12 cellular contexts compared by ENCODE assay signal in the genomic region with DNA sequence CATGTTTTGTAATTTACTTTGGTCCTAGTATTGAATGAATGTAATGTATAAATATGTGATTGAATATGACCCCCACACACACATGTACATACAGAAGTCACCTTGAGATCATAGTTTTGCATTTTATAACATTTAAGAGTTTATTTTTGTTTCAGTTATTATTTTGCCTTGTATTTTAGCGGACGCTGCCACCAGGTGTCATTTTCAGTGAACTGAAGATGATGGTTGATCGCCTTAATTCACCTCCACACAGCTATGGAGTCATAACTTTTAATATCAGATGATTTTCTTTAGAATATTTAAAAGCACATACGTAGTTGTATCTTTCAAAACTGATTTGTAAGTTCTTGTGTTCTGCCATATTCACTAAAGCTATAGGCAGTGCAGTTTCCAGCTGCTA.
DNase-seq lines count a peak whose midpoint lies in the region; ATAC-seq and TF ChIP-seq lines count a peak whose summit lies in the region.
"Had no signal": no experiment of that assay in that cellular context is flagged by ENCODE, and none has a peak within 500 bp of the region (broad histone marks: within the 10 kb centered on the region; RNA-seq: fewer than 3 reads in every experiment).

No MANE protein-coding gene starts in this region.

- H3K36me3 ChIP-seq in endodermal cell (ENCODE audit: control insufficient read depth, insufficient read depth, low read length) = peaks cover 76% of the 10 kb centered on the region

- H3K9me3 ChIP-seq in endodermal cell (ENCODE audit: control insufficient read depth, low read length) = peaks cover 7% of the 10 kb centered on the region

- DNase-seq in activated CD8-positive, alpha-beta T cell treated with anti-CD3 and anti-CD28 coated beads for 36 hours = peak; percentile 30
- DNase-seq in activated CD8-positive, alpha-beta T cell treated with anti-CD3 and anti-CD28 coated beads, Interleukin-2, amount 10 ng/mL, durations not matched to agents 7 days and 5 days = no peak
- DNase-seq in NAMALWA (ENCODE audit: low spot score) (peak; percentile 41), endodermal cell (no peak), progenitor cell of endocrine pancreas (ENCODE audit: low spot score, unreplicated experiment) (no peak), mucosa of gallbladder (ENCODE audit: low spot score) (no peak), NCI-H1092 (lab: John Stamatoyannopoulos, UW) (no peak)
- DNase-seq: activated CD4-positive, alpha-beta memory T cell treated with anti-CD3 and anti-CD28 coated beads for 36 hours; right cardiac atrium; Right ventricle myocardium superior had no signal

- POLR2A ChIA-PET in activated CD8-positive, alpha-beta T cell treated with anti-CD3 and anti-CD28 coated beads for 36 hours (lab: Charles Lee) = no interaction called here
- POLR2A ChIA-PET in activated CD8-positive, alpha-beta T cell treated with anti-CD3 and anti-CD28 coated beads, Interleukin-2, amount 10 ng/mL, durations not matched to agents 7 days and 5 days (lab: Charles Lee) = no interaction called here

- H3K27me3 Mint-ChIP-seq in activated CD8-positive, alpha-beta T cell treated with anti-CD3 and anti-CD28 coated beads for 36 hours = no peaks in the 10 kb centered on the region
- no peaks in the 10 kb centered on the region for H3K27me3 Mint-ChIP-seq in activated CD8-positive, alpha-beta T cell treated with anti-CD3 and anti-CD28 coated beads, Interleukin-2, amount 10 ng/mL, durations not matched to agents 7 days and 5 days (ENCODE audit: low read depth)
- H3K27me3 Mint-ChIP-seq in endodermal cell (ENCODE audit: insufficient read depth) (no peaks in the 10 kb centered on the region), progenitor cell of endocrine pancreas (no peaks in the 10 kb centered on the region)
- H3K27me3 Mint-ChIP-seq: activated CD4-positive, alpha-beta memory T cell treated with anti-CD3 and anti-CD28 coated beads for 36 hours had no signal

- intact Hi-C loops in activated CD8-positive, alpha-beta T cell treated with anti-CD3 and anti-CD28 coated beads for 36 hours (cut with micrococcal nuclease) = no loop called here

- WGBS in endodermal cell (ENCODE audit: insufficient coverage in 1 of 2, insufficient read length in 1 of 2), 2 experiments = 76% methylated on average over 4 of the region's 4 CpGs; no CpG with 5 or more reads in 1 of the 2 experiments

- H3K4me1 Mint-ChIP-seq in activated CD8-positive, alpha-beta T cell treated with anti-CD3 and anti-CD28 coated beads for 36 hours (ENCODE audit: low read depth) = peaks cover 8% of the 10 kb centered on the region
- H3K4me1 Mint-ChIP-seq in activated CD8-positive, alpha-beta T cell treated with anti-CD3 and anti-CD28 coated beads, Interleukin-2, amount 10 ng/mL, durations not matched to agents 7 days and 5 days (ENCODE audit: low read depth) = peaks cover 2% of the 10 kb centered on the region
- H3K4me1 Mint-ChIP-seq in endodermal cell = peaks cover 5% of the 10 kb centered on the region
- H3K4me1 Mint-ChIP-seq in progenitor cell of endocrine pancreas (ENCODE audit: low read depth) = no peaks in the 10 kb centered on the region

- no peak overlapping the region for H3K4me3 Mint-ChIP-seq in activated CD8-positive, alpha-beta T cell treated with anti-CD3 and anti-CD28 coated beads for 36 hours
- H3K4me3 Mint-ChIP-seq in activated CD8-positive, alpha-beta T cell treated with anti-CD3 and anti-CD28 coated beads, Interleukin-2, amount 10 ng/mL, durations not matched to agents 7 days and 5 days = no peak overlapping the region
- H3K4me3 Mint-ChIP-seq in endodermal cell = no peak overlapping the region
- no peak overlapping the region for H3K4me3 Mint-ChIP-seq in progenitor cell of endocrine pancreas (ENCODE audit: low read depth)
- H3K4me3 Mint-ChIP-seq: activated CD4-positive, alpha-beta memory T cell treated with anti-CD3 and anti-CD28 coated beads for 36 hours had no signal

- CTCF ChIA-PET in activated CD8-positive, alpha-beta T cell treated with anti-CD3 and anti-CD28 coated beads for 36 hours (lab: Charles Lee) = interaction anchor here (1.2 to 1.4 kb wide), 3 partner anchors 18 to 67 kb away, joined by 3 to 5 read pairs (median 4); no protein-coding TSS in a partner anchor
- CTCF ChIA-PET in activated CD8-positive, alpha-beta T cell treated with anti-CD3 and anti-CD28 coated beads, Interleukin-2, amount 10 ng/mL, durations not matched to agents 7 days and 5 days (lab: Charles Lee) = interaction anchor here (1.0 to 2.2 kb wide), 4 partner anchors 9 to 88 kb away, joined by 3 to 5 read pairs (median 4); no protein-coding TSS in a partner anchor

- no peak overlapping the region for H3K27ac Mint-ChIP-seq in activated CD8-positive, alpha-beta T cell treated with anti-CD3 and anti-CD28 coated beads for 36 hours
- H3K27ac Mint-ChIP-seq in activated CD8-positive, alpha-beta T cell treated with anti-CD3 and anti-CD28 coated beads, Interleukin-2, amount 10 ng/mL, durations not matched to agents 7 days and 5 days = no peak overlapping the region
- no peak overlapping the region for H3K27ac Mint-ChIP-seq in endodermal cell
- H3K27ac Mint-ChIP-seq in progenitor cell of endocrine pancreas = no peak overlapping the region
- H3K27ac Mint-ChIP-seq: activated CD4-positive, alpha-beta memory T cell treated with anti-CD3 and anti-CD28 coated beads for 36 hours had no signal

- no peak overlapping the region for H3K27ac ChIP-seq in endodermal cell (ENCODE audit: low read depth, low read length)
- H3K27ac ChIP-seq: BLaER1 had no signal

- no peak overlapping the region for H3K9ac ChIP-seq in endodermal cell (ENCODE audit: extremely low read depth, low read length, poor library complexity, severe bottlenecking)
- H3K9ac ChIP-seq: BLaER1 had no signal

- peaks cover 45% of the 10 kb centered on the region for H3K36me3 Mint-ChIP-seq in activated CD8-positive, alpha-beta T cell treated with anti-CD3 and anti-CD28 coated beads for 36 hours (ENCODE audit: low read depth)
- H3K36me3 Mint-ChIP-seq in activated CD8-positive, alpha-beta T cell treated with anti-CD3 and anti-CD28 coated beads, Interleukin-2, amount 10 ng/mL, durations not matched to agents 7 days and 5 days (ENCODE audit: low read depth) = peaks cover 55% of the 10 kb centered on the region
- H3K36me3 Mint-ChIP-seq in endodermal cell (ENCODE audit: low read depth) (peaks cover 60% of the 10 kb centered on the region), progenitor cell of endocrine pancreas (ENCODE audit: insufficient read depth) (peaks cover 39% of the 10 kb centered on the region)

- ATAC-seq in activated CD8-positive, alpha-beta T cell treated with anti-CD3 and anti-CD28 coated beads for 36 hours = no peak
- ATAC-seq in activated CD8-positive, alpha-beta T cell treated with anti-CD3 and anti-CD28 coated beads, Interleukin-2, amount 10 ng/mL, durations not matched to agents 7 days and 5 days = no peak
- no peak for ATAC-seq in HG02885 (IDR thresholded peaks at IDR 0.05; ENCODE audit: poor library complexity, unreplicated experiment)
- ATAC-seq: right cardiac atrium had no signal

- H3K27me3 ChIP-seq in endodermal cell (ENCODE audit: control insufficient read depth, insufficient read depth, low read length, poor library complexity, severe bottlenecking) = no peaks in the 10 kb centered on the region
- H3K27me3 ChIP-seq: BLaER1 had no signal

- no peak overlapping the region for H3K4me3 ChIP-seq in endodermal cell (ENCODE audit: low read length)
- H3K4me3 ChIP-seq: BLaER1 had no signal

- H3K4me1 ChIP-seq in endodermal cell (ENCODE audit: control insufficient read depth, insufficient read depth, low read length) = no peaks in the 10 kb centered on the region
- H3K4me1 ChIP-seq: BLaER1 had no signal

- peak; percentile 45 for TF ChIP-seq CTCF in activated CD8-positive, alpha-beta T cell treated with anti-CD3 and anti-CD28 coated beads for 36 hours (IDR thresholded peaks at IDR 0.05)
- peak; percentile 70 for TF ChIP-seq CTCF in endodermal cell (conservative IDR thresholded peaks at IDR 0.05)
- peak; percentile 31 for TF ChIP-seq CTCF in progenitor cell of endocrine pancreas (IDR thresholded peaks at IDR 0.05; ENCODE audit: unreplicated experiment)

- H3K9me3 Mint-ChIP-seq in activated CD8-positive, alpha-beta T cell treated with anti-CD3 and anti-CD28 coated beads for 36 hours = no peaks in the 10 kb centered on the region
- H3K9me3 Mint-ChIP-seq in activated CD8-positive, alpha-beta T cell treated with anti-CD3 and anti-CD28 coated beads, Interleukin-2, amount 10 ng/mL, durations not matched to agents 7 days and 5 days (ENCODE audit: insufficient read depth) = no peaks in the 10 kb centered on the region
- peaks cover 3% of the 10 kb centered on the region for H3K9me3 Mint-ChIP-seq in endodermal cell
- H3K9me3 Mint-ChIP-seq in progenitor cell of endocrine pancreas (ENCODE audit: low read depth) = peaks cover 9% of the 10 kb centered on the region
- H3K9me3 Mint-ChIP-seq: activated CD4-positive, alpha-beta memory T cell treated with anti-CD3 and anti-CD28 coated beads for 36 hours had no signal

Comparison
In these comparisons a context has a peak if more than half of its experiments do, and no peak if none do; other contexts are left out.
1. DNase-seq: peak in activated CD8-positive, alpha-beta T cell treated with anti-CD3 and anti-CD28 coated beads for 36 hours (single experiment) and NAMALWA (single experiment); none in activated CD8-positive, alpha-beta T cell treated with anti-CD3 and anti-CD28 coated beads, Interleukin-2, amount 10 ng/mL, durations not matched to agents 7 days and 5 days (single experiment), endodermal cell (single experiment), progenitor cell of endocrine pancreas (single experiment), mucosa of gallbladder (single experiment) and NCI-H1092 (single experiment).
2. Peak in every context shown above with its lines, with median percentiles within 50 percentile points of each other: CTCF ChIP-seq.